Comparison of ENCODE assay signal across 2 cellular contexts in genomic region chr22:19821523-19822300, GRCh38.
TF ChIP-seq lines count a peak whose summit lies in the region.

No MANE protein-coding gene starts in this region.

TF ChIP-seq in GM23338, 12 proteins besides CTCF, POLR2A, EP300 and RAD21:
- TF ChIP-seq ZNF114 (CRISPR knock-in tag; IDR thresholded peaks at IDR 0.05): no peak
- no peak for TF ChIP-seq REST (IDR thresholded peaks at IDR 0.05; ENCODE audit: unreplicated experiment)
- no peak for TF ChIP-seq POLR2AphosphoS5 (IDR thresholded peaks at IDR 0.05; ENCODE audit: low read depth)
- TF ChIP-seq ETS1 (IDR thresholded peaks at IDR 0.05): no peak
- TF ChIP-seq CREB1 (CRISPR knock-in tag; IDR thresholded peaks at IDR 0.05; ENCODE audit: low read depth): no peak
- TF ChIP-seq STAT1 (IDR thresholded peaks at IDR 0.05; ENCODE audit: unreplicated experiment): no peak
- TF ChIP-seq JUNB (IDR thresholded peaks at IDR 0.05; ENCODE audit: unreplicated experiment): no peak
- no peak for TF ChIP-seq NANOG (IDR thresholded peaks at IDR 0.05; ENCODE audit: borderline replicate concordance)
- no peak for TF ChIP-seq EZH2phosphoT487 (IDR thresholded peaks at IDR 0.05; ENCODE audit: unreplicated experiment)
- TF ChIP-seq ZNF462 (CRISPR knock-in tag; IDR thresholded peaks at IDR 0.05): no peak
- TF ChIP-seq EZH2 (IDR thresholded peaks at IDR 0.05; ENCODE audit: low read depth, unreplicated experiment): no peak
- TF ChIP-seq ZNF331 (CRISPR knock-in tag; IDR thresholded peaks at IDR 0.05; ENCODE audit: low read depth): no peak
TF ChIP-seq in GM23338: peak in this region for 0.

TF ChIP-seq in H1, 55 proteins besides CTCF, POLR2A, EP300 and RAD21:
- TF ChIP-seq HDAC2 (IDR thresholded peaks at IDR 0.05; ENCODE audit: borderline replicate concordance in 1 of 2, low read depth in 2 of 2, low read length in 2 of 2) (no peak), RXRA (IDR thresholded peaks at IDR 0.05; ENCODE audit: insufficient read depth, low read depth, low read length) (no peak), SAP30 (IDR thresholded peaks at IDR 0.05; ENCODE audit: insufficient read depth, insufficient replicate concordance, low read length) (no peak), SIRT6 (IDR thresholded peaks at IDR 0.05; ENCODE audit: low read length) (no peak), SRF (IDR thresholded peaks at IDR 0.05; ENCODE audit: low read depth, low read length) (no peak), POLR2AphosphoS5 (IDR thresholded peaks at IDR 0.05; ENCODE audit: low read depth, low read length) (no peak)
